In the genomic region with DNA sequence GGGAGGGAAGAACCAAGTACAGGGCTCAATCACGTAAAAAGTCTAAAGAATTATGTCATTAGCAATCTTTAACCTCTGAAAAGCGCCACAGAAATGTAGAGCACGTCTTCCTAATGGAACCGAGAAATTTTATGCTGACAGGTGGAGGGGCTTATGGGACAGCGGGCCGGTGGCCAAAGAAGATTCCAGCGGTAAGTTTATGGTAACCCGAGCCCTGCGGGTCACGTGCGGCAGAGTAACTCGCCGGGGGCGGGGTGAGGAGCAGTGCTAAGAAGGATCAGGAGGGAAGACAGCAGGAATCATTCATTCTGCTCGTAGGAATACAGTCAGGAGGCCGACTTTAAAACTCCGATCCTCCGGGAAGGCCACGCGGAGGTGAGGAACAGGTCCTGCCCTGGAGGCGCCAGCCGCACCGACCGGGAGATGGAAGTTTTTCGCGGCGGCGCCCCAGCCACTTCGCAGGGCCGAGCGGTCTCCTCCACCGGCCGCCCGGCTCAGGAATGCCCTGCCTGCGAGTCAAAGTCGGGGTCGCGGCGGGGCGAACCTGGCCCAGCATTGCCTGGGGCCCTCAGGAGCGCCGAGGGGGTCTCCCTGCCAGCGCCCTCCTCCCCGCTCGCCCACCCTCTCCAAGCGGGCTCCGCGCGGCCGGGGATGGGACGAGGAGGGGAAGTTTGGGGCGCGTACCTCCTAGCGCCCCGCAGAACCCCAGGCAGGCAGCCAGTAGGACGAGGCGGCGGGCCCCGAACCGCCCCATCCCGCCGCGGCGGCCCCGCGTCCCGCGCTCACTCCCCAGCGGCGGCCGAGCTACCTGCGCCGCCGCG, we compare ENCODE assay signal across 8 cellular contexts.
DNase-seq lines count a peak whose midpoint lies in the region; ATAC-seq and TF ChIP-seq lines count a peak whose summit lies in the region.

No MANE protein-coding gene starts in this region.

- H3K27me3 ChIP-seq in CD4-positive, alpha-beta memory T cell (ENCODE audit: insufficient read depth, low read length) = peaks cover 23% of the 10 kb centered on the region

- no peak overlapping the region for H3K27ac ChIP-seq in CD4-positive, alpha-beta memory T cell (ENCODE audit: low read depth, low read length)

- no peaks in the 10 kb centered on the region for H3K9me3 ChIP-seq in CD4-positive, alpha-beta memory T cell (ENCODE audit: control insufficient read depth in 1 of 2, low read length in 2 of 2)

- intact Hi-C loops in CD4-positive, alpha-beta memory T cell (cut with micrococcal nuclease) = no loop called here
- intact Hi-C loops in natural killer cell (cut with micrococcal nuclease) = no loop called here

- peaks cover 34 to 51% of the 10 kb centered on the region in 2 donors for H3K27me3 Mint-ChIP-seq in CD4-positive, alpha-beta memory T cell
- H3K27me3 Mint-ChIP-seq in natural killer cell (ENCODE audit: low read depth in 2 of 2) = peaks cover 27 to 60% of the 10 kb centered on the region in 2 donors

- no peaks in the 10 kb centered on the region for H3K4me1 ChIP-seq in CD4-positive, alpha-beta memory T cell (ENCODE audit: insufficient read depth, low read length)

- H3K36me3 Mint-ChIP-seq in CD4-positive, alpha-beta memory T cell = peaks cover 0 to 8% of the 10 kb centered on the region in 2 donors
- peaks cover 10% of the 10 kb centered on the region for H3K36me3 Mint-ChIP-seq in natural killer cell

- peak overlapping the region in 1 of 2 donors; percentile 4 for H3K4me3 ChIP-seq in CD4-positive, alpha-beta memory T cell (ENCODE audit: low read length in 2 of 2)
- H3K4me3 ChIP-seq in fibroblast of pulmonary artery (replicated peaks; ENCODE audit: low read depth, low read length) = peak overlapping the region; percentile 55

- POLR2A ChIA-PET in CD4-positive, alpha-beta memory T cell (lab: Charles Lee; ENCODE audit: partially characterized antibody) = no interaction called here

- H3K4me3 Mint-ChIP-seq in CD4-positive, alpha-beta memory T cell = peak overlapping the region; percentile 61 to 92 (median 76)
- peak overlapping the region; percentile 92 for H3K4me3 Mint-ChIP-seq in natural killer cell

- H3K27ac Mint-ChIP-seq in CD4-positive, alpha-beta memory T cell = peak overlapping the region in 3 of 7 donors; percentile 49 to 65 (median 62)
- peak overlapping the region; percentile 22 to 72 for H3K27ac Mint-ChIP-seq in natural killer cell

- TF ChIP-seq CTCF in fibroblast of pulmonary artery (IDR thresholded peaks at IDR 0.05; ENCODE audit: low read length, missing control alignments) (no peak), natural killer cell (IDR thresholded peaks at IDR 0.05) (no peak)

- peak in 1 of 5 donors; percentile 4 for DNase-seq in CD4-positive, alpha-beta memory T cell
- DNase-seq in fibroblast of pulmonary artery (ENCODE audit: low read depth) (peak; percentile 52), natural killer cell (no peak), OCI-M2 (lab: John Stamatoyannopoulos, UW; ENCODE audit: unreplicated experiment) (no peak), globus pallidus (ENCODE audit: low spot score) (no peak)

- CTCF ChIA-PET in CD4-positive, alpha-beta memory T cell (lab: Charles Lee; ENCODE audit: partially characterized antibody) = no interaction called here

- ATAC-seq in SK-N-SH treated with all-trans-retinoic acid at 6 μM for 48 hours (peak; percentile 86), natural killer cell (peak in 2 of 3 donors; percentile 41 to 53), GM19351 (IDR thresholded peaks at IDR 0.05; ENCODE audit: unreplicated experiment) (no peak), GM18907 (IDR thresholded peaks at IDR 0.05; ENCODE audit: unreplicated experiment) (no peak)

- H3K4me1 Mint-ChIP-seq in CD4-positive, alpha-beta memory T cell = peaks cover 5 to 9% (median 7%) of the 10 kb centered on the region in 4 donors
- peaks cover 8 to 15% of the 10 kb centered on the region in 2 donors for H3K4me1 Mint-ChIP-seq in natural killer cell

- peaks cover 0 to 8% (median 0%) of the 10 kb centered on the region in 8 donors for H3K9me3 Mint-ChIP-seq in CD4-positive, alpha-beta memory T cell
- H3K9me3 Mint-ChIP-seq in natural killer cell = no peaks in the 10 kb centered on the region

- no peaks in the 10 kb centered on the region for H3K36me3 ChIP-seq in CD4-positive, alpha-beta memory T cell (ENCODE audit: insufficient read depth, low read length)

TF ChIP-seq in SK-N-SH treated with all-trans-retinoic acid at 6 μM for 48 hours, 23 proteins besides CTCF, POLR2A, EP300 and RAD21:
- TF ChIP-seq ZFP30 (CRISPR knock-in tag; IDR thresholded peaks at IDR 0.05) = no peak
- TF ChIP-seq TOX (CRISPR knock-in tag; IDR thresholded peaks at IDR 0.05; ENCODE audit: borderline replicate concordance) = no peak
- TF ChIP-seq ARNTL (CRISPR knock-in tag; IDR thresholded peaks at IDR 0.05; ENCODE audit: borderline replicate concordance, low read depth) = no peak
- no peak for TF ChIP-seq ZNF70 (CRISPR knock-in tag; IDR thresholded peaks at IDR 0.05)
- no peak for TF ChIP-seq BACH2 (CRISPR knock-in tag; IDR thresholded peaks at IDR 0.05; ENCODE audit: borderline replicate concordance)
- TF ChIP-seq OSR1 (CRISPR knock-in tag; IDR thresholded peaks at IDR 0.05) = no peak
- no peak for TF ChIP-seq ZNF565 (CRISPR knock-in tag; conservative IDR thresholded peaks at IDR 0.05; ENCODE audit: low read depth)
- TF ChIP-seq GLIS3 (CRISPR knock-in tag; IDR thresholded peaks at IDR 0.05) = no peak
- TF ChIP-seq, protein P1, sequence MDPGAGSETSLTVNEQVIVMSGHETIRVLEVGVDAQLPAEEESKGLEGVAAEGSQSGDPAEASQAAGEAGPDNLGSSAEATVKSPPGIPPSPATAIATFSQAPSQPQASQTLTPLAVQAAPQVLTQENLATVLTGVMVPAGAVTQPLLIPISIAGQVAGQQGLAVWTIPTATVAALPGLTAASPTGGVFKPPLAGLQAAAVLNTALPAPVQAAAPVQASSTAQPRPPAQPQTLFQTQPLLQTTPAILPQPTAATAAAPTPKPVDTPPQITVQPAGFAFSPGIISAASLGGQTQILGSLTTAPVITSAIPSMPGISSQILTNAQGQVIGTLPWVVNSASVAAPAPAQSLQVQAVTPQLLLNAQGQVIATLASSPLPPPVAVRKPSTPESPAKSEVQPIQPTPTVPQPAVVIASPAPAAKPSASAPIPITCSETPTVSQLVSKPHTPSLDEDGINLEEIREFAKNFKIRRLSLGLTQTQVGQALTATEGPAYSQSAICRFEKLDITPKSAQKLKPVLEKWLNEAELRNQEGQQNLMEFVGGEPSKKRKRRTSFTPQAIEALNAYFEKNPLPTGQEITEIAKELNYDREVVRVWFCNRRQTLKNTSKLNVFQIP (CRISPR knock-in tag; IDR thresholded peaks at IDR 0.05; ENCODE audit: borderline replicate concordance, low read depth) = no peak
- TF ChIP-seq, protein P2, sequence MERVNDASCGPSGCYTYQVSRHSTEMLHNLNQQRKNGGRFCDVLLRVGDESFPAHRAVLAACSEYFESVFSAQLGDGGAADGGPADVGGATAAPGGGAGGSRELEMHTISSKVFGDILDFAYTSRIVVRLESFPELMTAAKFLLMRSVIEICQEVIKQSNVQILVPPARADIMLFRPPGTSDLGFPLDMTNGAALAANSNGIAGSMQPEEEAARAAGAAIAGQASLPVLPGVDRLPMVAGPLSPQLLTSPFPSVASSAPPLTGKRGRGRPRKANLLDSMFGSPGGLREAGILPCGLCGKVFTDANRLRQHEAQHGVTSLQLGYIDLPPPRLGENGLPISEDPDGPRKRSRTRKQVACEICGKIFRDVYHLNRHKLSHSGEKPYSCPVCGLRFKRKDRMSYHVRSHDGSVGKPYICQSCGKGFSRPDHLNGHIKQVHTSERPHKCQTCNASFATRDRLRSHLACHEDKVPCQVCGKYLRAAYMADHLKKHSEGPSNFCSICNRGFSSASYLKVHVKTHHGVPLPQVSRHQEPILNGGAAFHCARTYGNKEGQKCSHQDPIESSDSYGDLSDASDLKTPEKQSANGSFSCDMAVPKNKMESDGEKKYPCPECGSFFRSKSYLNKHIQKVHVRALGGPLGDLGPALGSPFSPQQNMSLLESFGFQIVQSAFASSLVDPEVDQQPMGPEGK (CRISPR knock-in tag; IDR thresholded peaks at IDR 0.05; ENCODE audit: borderline replicate concordance) = no peak

Comparison
In these comparisons a context has a peak if more than half of its experiments do, and no peak if none do; other contexts are left out.
1. ATAC-seq: peak in SK-N-SH treated with all-trans-retinoic acid at 6 μM for 48 hours (single experiment) and natural killer cell (2 of 3); none in GM19351 (single experiment) and GM18907 (single experiment).